9 cellular contexts compared by ENCODE assay signal in genomic region chr12:2890001-2890387, GRCh38. TPM values are rescaled to one million over a fixed set of nuclear protein-coding genes. Genes with fewer than 3 reads are reported as not detected.
A peak's percentile ranks its signal among the peaks of the same experiment; 100 is the strongest.
DNase-seq lines count a peak whose midpoint lies in the region; FAIRE-seq and TF ChIP-seq lines count a peak whose summit lies in the region.
"Had no signal": no experiment of that assay in that cellular context is flagged by ENCODE, and none has a peak within 500 bp of the region (broad histone marks: within the 10 kb centered on the region; RNA-seq: fewer than 3 reads in every experiment).

No MANE protein-coding gene starts in this region.

- peaks cover 41% of the 10 kb centered on the region for H3K79me2 ChIP-seq in astrocyte (ENCODE audit: insufficient read depth, low read length)

- TF ChIP-seq CTCF in astrocyte (IDR thresholded peaks at IDR 0.05; ENCODE audit: insufficient read depth, low read depth, low read length), result no peak
- no peak for TF ChIP-seq CTCF in liver (IDR thresholded peaks at IDR 0.05; ENCODE audit: low read depth, low read length, missing input control)
- TF ChIP-seq CTCF in thyroid gland (IDR thresholded peaks at IDR 0.05), result no peak

- H3K27ac Mint-ChIP-seq in activated T-cell treated with anti-CD3 and anti-CD28 coated beads, Interleukin-2, amount 50 U/mL, for 24 hours, result peak overlapping the region; percentile 94
- peak overlapping the region; percentile 53 for H3K27ac Mint-ChIP-seq in astrocyte (ENCODE audit: unreplicated experiment)

- H3K4me2 ChIP-seq in astrocyte (ENCODE audit: low read length), result peak overlapping the region; percentile 90

- peak overlapping the region; percentile 93 for H2AFZ ChIP-seq in astrocyte (ENCODE audit: low read depth, low read length)

- peaks cover 38% of the 10 kb centered on the region for H3K4me1 Mint-ChIP-seq in activated T-cell treated with anti-CD3 and anti-CD28 coated beads, Interleukin-2, amount 50 U/mL, for 24 hours (ENCODE audit: low read depth)
- H3K4me1 Mint-ChIP-seq in astrocyte (ENCODE audit: low read depth, unreplicated experiment), result peaks cover 14% of the 10 kb centered on the region

- no peaks in the 10 kb centered on the region for H3K27me3 Mint-ChIP-seq in activated T-cell treated with anti-CD3 and anti-CD28 coated beads, Interleukin-2, amount 50 U/mL, for 24 hours
- H3K27me3 Mint-ChIP-seq in astrocyte (ENCODE audit: low read depth, unreplicated experiment), result no peaks in the 10 kb centered on the region

- TF ChIP-seq RAD21 in liver (IDR thresholded peaks at IDR 0.05), result no peak

- H3K36me3 Mint-ChIP-seq in activated T-cell treated with anti-CD3 and anti-CD28 coated beads, Interleukin-2, amount 50 U/mL, for 24 hours (ENCODE audit: low read depth), result peaks cover 51% of the 10 kb centered on the region
- H3K36me3 Mint-ChIP-seq in astrocyte (ENCODE audit: low read depth, unreplicated experiment), result peaks cover 2% of the 10 kb centered on the region

- H3K27ac ChIP-seq in astrocyte (ENCODE audit: low read depth, low read length) (peak overlapping the region; percentile 77), liver (ENCODE audit: low read depth in 1 of 2, low read length in 2 of 2) (peak overlapping the region; percentile 57 to 63), thyroid gland (peak overlapping the region in 2 of 3 donors; percentile 84 to 95)

- H3K27me3 ChIP-seq in astrocyte (ENCODE audit: insufficient read depth, low read length) (no peaks in the 10 kb centered on the region), liver (ENCODE audit: control insufficient read depth in 4 of 4, insufficient read depth in 4 of 4, low read length in 3 of 4) (no peaks in the 10 kb centered on the region), thyroid gland (no peaks in the 10 kb centered on the region)

- H3K9ac ChIP-seq in astrocyte (ENCODE audit: low read length) (peak overlapping the region; percentile 95), liver (ENCODE audit: low read depth in 1 of 2, low read length in 2 of 2) (peak overlapping the region; percentile 17 to 45)

- H3K36me3 ChIP-seq in astrocyte (ENCODE audit: insufficient read depth, low read length) (peaks cover 10% of the 10 kb centered on the region), liver (ENCODE audit: control insufficient read depth in 4 of 4, insufficient read depth in 3 of 4, low read depth in 1 of 4, low read length in 3 of 4) (no peaks in the 10 kb centered on the region), thyroid gland (peaks cover 0 to 3% of the 10 kb centered on the region in 2 donors)

- H4K20me1 ChIP-seq in astrocyte (ENCODE audit: insufficient read depth, low read length), result peaks cover 17% of the 10 kb centered on the region

- WGBS in liver, result 76% methylated on average over 10 of the region's 10 CpGs
- WGBS in thyroid gland, 2 donors, result 61 to 66% methylated on average over 10 of the region's 10 CpGs

- no peaks in the 10 kb centered on the region for H3K9me3 Mint-ChIP-seq in activated T-cell treated with anti-CD3 and anti-CD28 coated beads, Interleukin-2, amount 50 U/mL, for 24 hours
- no peaks in the 10 kb centered on the region for H3K9me3 Mint-ChIP-seq in astrocyte (ENCODE audit: unreplicated experiment)

- DNase-seq in activated T-cell treated with anti-CD3 and anti-CD28 coated beads, Interleukin-2, amount 50 U/mL, for 24 hours, result no peak
- DNase-seq in activated T-cell treated with anti-CD3 and anti-CD28 coated beads, Interleukin-2, amount 50 U/mL, for 48 hours, result no peak
- DNase-seq in astrocyte (ENCODE audit: low read depth), result no peak
- no peak for DNase-seq in thyroid gland
- DNase-seq in NCI-H510A treated with DMSO at 0.1 percent for 48 hours (lab: John Stamatoyannopoulos, UW), result no peak
- no peak for DNase-seq in head of caudate nucleus
- DNase-seq in NCI-H446 treated with DMSO at 0.1 percent for 48 hours (lab: John Stamatoyannopoulos, UW), result no peak

- H3K4me3 ChIP-seq in astrocyte (ENCODE audit: insufficient read depth, low read depth, low read length) (peak overlapping the region; percentile 66), liver (ENCODE audit: low read depth in 1 of 3, low read length in 3 of 3) (peak overlapping the region; percentile 60 to 88 (median 74)), thyroid gland (replicated peaks in 1 of 3) (peak overlapping the region in 1 of 3 donors; percentile 53)

- H3K9me3 ChIP-seq in astrocyte (ENCODE audit: insufficient read depth, low read depth, low read length) (no peaks in the 10 kb centered on the region), liver (ENCODE audit: control insufficient read depth in 4 of 4, low read length in 3 of 4) (no peaks in the 10 kb centered on the region), thyroid gland (no peaks in the 10 kb centered on the region)

- peaks cover 10% of the 10 kb centered on the region for H3K4me1 ChIP-seq in astrocyte (ENCODE audit: insufficient read depth, low read length)
- peaks cover 0 to 9% (median 6%) of the 10 kb centered on the region in 4 donors for H3K4me1 ChIP-seq in liver (ENCODE audit: control insufficient read depth in 4 of 4, insufficient read depth in 4 of 4, low read length in 3 of 4)
- peaks cover 11 to 20% of the 10 kb centered on the region in 2 donors for H3K4me1 ChIP-seq in thyroid gland

- no peak for FAIRE-seq in astrocyte (lab: Jason Lieb, UNC)

- intact Hi-C loops in thyroid gland (cut with DNase I), result no loop called here
- intact Hi-C loops in head of caudate nucleus (cut with DNase I), result no loop called here

- TF ChIP-seq POLR2A in thyroid gland (IDR thresholded peaks at IDR 0.05), result no peak

- peak overlapping the region; percentile 91 for H3K4me3 Mint-ChIP-seq in activated T-cell treated with anti-CD3 and anti-CD28 coated beads, Interleukin-2, amount 50 U/mL, for 24 hours
- peak overlapping the region; percentile 97 for H3K4me3 Mint-ChIP-seq in astrocyte (ENCODE audit: unreplicated experiment)

TF ChIP-seq in liver, 16 proteins besides CTCF, POLR2A, EP300 and RAD21 (continues in another document):
- TF ChIP-seq, protein P1, sequence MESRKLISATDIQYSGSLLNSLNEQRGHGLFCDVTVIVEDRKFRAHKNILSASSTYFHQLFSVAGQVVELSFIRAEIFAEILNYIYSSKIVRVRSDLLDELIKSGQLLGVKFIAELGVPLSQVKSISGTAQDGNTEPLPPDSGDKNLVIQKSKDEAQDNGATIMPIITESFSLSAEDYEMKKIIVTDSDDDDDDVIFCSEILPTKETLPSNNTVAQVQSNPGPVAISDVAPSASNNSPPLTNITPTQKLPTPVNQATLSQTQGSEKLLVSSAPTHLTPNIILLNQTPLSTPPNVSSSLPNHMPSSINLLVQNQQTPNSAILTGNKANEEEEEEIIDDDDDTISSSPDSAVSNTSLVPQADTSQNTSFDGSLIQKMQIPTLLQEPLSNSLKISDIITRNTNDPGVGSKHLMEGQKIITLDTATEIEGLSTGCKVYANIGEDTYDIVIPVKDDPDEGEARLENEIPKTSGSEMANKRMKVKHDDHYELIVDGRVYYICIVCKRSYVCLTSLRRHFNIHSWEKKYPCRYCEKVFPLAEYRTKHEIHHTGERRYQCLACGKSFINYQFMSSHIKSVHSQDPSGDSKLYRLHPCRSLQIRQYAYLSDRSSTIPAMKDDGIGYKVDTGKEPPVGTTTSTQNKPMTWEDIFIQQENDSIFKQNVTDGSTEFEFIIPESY (IDR thresholded peaks at IDR 0.05), result no peak
- TF ChIP-seq, protein P2, sequence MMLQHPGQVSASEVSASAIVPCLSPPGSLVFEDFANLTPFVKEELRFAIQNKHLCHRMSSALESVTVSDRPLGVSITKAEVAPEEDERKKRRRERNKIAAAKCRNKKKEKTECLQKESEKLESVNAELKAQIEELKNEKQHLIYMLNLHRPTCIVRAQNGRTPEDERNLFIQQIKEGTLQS (IDR thresholded peaks at IDR 0.05), result no peak
- no peak for TF ChIP-seq JUND (IDR thresholded peaks at IDR 0.05)
- TF ChIP-seq HNF4G (IDR thresholded peaks at IDR 0.05), result no peak
- no peak for TF ChIP-seq YY1 (IDR thresholded peaks at IDR 0.05)
- TF ChIP-seq HNF4A (conservative IDR thresholded peaks at IDR 0.05), result no peak
- TF ChIP-seq MAX (IDR thresholded peaks at IDR 0.05), result no peak
- TF ChIP-seq, protein P3, sequence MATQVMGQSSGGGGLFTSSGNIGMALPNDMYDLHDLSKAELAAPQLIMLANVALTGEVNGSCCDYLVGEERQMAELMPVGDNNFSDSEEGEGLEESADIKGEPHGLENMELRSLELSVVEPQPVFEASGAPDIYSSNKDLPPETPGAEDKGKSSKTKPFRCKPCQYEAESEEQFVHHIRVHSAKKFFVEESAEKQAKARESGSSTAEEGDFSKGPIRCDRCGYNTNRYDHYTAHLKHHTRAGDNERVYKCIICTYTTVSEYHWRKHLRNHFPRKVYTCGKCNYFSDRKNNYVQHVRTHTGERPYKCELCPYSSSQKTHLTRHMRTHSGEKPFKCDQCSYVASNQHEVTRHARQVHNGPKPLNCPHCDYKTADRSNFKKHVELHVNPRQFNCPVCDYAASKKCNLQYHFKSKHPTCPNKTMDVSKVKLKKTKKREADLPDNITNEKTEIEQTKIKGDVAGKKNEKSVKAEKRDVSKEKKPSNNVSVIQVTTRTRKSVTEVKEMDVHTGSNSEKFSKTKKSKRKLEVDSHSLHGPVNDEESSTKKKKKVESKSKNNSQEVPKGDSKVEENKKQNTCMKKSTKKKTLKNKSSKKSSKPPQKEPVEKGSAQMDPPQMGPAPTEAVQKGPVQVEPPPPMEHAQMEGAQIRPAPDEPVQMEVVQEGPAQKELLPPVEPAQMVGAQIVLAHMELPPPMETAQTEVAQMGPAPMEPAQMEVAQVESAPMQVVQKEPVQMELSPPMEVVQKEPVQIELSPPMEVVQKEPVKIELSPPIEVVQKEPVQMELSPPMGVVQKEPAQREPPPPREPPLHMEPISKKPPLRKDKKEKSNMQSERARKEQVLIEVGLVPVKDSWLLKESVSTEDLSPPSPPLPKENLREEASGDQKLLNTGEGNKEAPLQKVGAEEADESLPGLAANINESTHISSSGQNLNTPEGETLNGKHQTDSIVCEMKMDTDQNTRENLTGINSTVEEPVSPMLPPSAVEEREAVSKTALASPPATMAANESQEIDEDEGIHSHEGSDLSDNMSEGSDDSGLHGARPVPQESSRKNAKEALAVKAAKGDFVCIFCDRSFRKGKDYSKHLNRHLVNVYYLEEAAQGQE (IDR thresholded peaks at IDR 0.05), result no peak

RNA-seq across cellular contexts. Expression of gene TULP3, which starts 0.7 kb away (rescaled TPM):
- total RNA-seq in astrocyte, result 23.6 and 26.4 TPM in 2 replicates
- total RNA-seq in liver, result 1 to 10 TPM; 3.2 to 4.8 TPM
- 1 to 10 TPM; 3.2 to 4.2 TPM for polyA plus RNA-seq in liver
- total RNA-seq in thyroid gland, result 10 to 100 TPM; 20.1 to 32.3 (median 22.3) TPM

RNA-seq across cellular contexts. Expression of gene RHNO1, which starts 13.0 kb away (rescaled TPM):
- total RNA-seq in astrocyte (15.0 and 15.6 TPM in 2 replicates), liver (10 to 100 TPM in 1 of 2 donors, 1 to 10 TPM in 1; 1.4 to 14.5 TPM), thyroid gland (10 to 100 TPM; 14.3 to 22.2 (median 17.5) TPM)
- 1 to 10 TPM; 2.2 to 3.5 TPM for polyA plus RNA-seq in liver

RNA-seq across cellular contexts. Expression of gene FOXM1, which starts 13.0 kb away (rescaled TPM):
- total RNA-seq in astrocyte (3.9 and 7.1 TPM in 2 replicates), liver (10 to 100 TPM in 1 of 2 donors, not detected in 1; 10.3 TPM), thyroid gland (under 1 TPM in 3 of 4 donors, not detected in 1; 0.54 to 0.67 (median 0.58) TPM)
- 1 to 10 TPM in 1 of 2 donors, under 1 TPM in 1; 0.81 to 4.6 TPM for polyA plus RNA-seq in liver

RNA-seq across cellular contexts. Expression of gene TEX52, which starts 33.2 kb away (rescaled TPM):
- not detected in 2 replicates for total RNA-seq in astrocyte
- total RNA-seq in liver, result not detected
- not detected for polyA plus RNA-seq in liver
- not detected for total RNA-seq in thyroid gland
- total RNA-seq: Daoy had no signal

RNA-seq across cellular contexts. Expression of gene NRIP2, which starts 55.2 kb away (rescaled TPM):
- total RNA-seq in astrocyte (not detected in 2 replicates), liver (under 1 TPM; 0.19 to 0.25 TPM), thyroid gland (1 to 10 TPM in 3 of 4 donors, under 1 TPM in 1; 0.88 to 2.1 (median 1.2) TPM)
- under 1 TPM; 0.21 to 0.46 TPM for polyA plus RNA-seq in liver
- total RNA-seq: Daoy had no signal
